ENCODE assay signal across 19 cellular contexts in the genomic region with DNA sequence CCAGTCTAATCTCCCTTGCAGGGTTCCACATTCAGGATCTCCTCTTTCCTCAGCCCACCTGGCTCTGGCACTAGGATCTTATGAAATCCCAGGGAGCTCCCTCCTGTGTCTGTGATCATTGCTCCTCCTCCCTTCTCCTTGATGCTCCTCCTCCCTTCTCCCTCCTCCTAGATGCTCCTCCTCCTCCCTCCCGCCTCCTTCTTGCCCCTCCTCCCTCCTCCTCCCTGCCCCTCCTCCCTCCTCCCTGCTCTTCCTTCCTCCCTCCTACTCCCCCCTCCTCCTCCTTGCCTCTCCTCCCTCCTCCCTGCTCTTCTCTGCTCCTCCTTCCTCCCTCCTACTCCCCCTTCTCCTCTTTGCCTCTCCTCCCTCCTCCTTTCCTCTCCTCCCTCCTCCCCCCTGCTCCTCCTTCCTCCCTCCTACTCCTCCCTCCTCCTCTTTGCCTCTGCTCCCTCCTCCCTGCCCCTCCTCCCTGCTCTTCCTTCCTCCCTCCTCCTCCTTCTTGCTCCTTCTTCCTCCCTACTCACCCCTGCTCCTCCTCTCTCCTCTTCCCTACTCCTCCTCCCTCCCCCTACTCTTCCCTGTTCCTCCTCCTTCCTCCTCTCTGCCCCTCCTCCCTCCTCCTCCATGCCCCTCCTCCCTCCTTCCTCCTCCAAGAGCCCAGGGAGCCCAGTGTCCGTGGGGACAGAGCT. TPM values are rescaled to one million over a fixed set of nuclear protein-coding genes. Genes with fewer than 3 reads are reported as not detected.
DNase-seq lines count a peak whose midpoint lies in the region; ATAC-seq and TF ChIP-seq lines count a peak whose summit lies in the region.
"Had no signal": no experiment of that assay in that cellular context is flagged by ENCODE, and none has a peak within 500 bp of the region (broad histone marks: within the 10 kb centered on the region; RNA-seq: fewer than 3 reads in every experiment).

No MANE protein-coding gene starts in this region.

- peaks cover 13% of the 10 kb centered on the region for H3K4me1 Mint-ChIP-seq in GM23338

- H3K36me3 ChIP-seq in A673 (ENCODE audit: insufficient read depth, low read length, poor library complexity, severe bottlenecking) (no peaks in the 10 kb centered on the region), GM23338 (ENCODE audit: insufficient read depth) (no peaks in the 10 kb centered on the region), RWPE2 (ENCODE audit: low read depth) (no peaks in the 10 kb centered on the region), SJCRH30 (no peaks in the 10 kb centered on the region)

- POLR2A ChIA-PET in A673 (lab: Charles Lee; ENCODE audit: low non-redundant PET): no interaction called here

- peaks cover 8% of the 10 kb centered on the region; the same call in 1 of the 2 replicates for H3F3A ChIP-seq in GM23338 (replicated peaks; ENCODE audit: low read depth)

- no peak overlapping the region for H3K27ac ChIP-seq in A673 (ENCODE audit: low read depth, low read length, poor library complexity, severe bottlenecking)
- no peak overlapping the region for H3K27ac ChIP-seq in GM23338 (ENCODE audit: low read depth)
- H3K27ac ChIP-seq in RWPE2 (ENCODE audit: poor library complexity, severe bottlenecking): no peak overlapping the region
- H3K27ac ChIP-seq in SJCRH30: no peak overlapping the region
- H3K27ac ChIP-seq: epithelial cell of prostate, parathyroid adenoma had no signal

- no peaks in the 10 kb centered on the region for H3K27me3 ChIP-seq in A673 (replicated peaks; ENCODE audit: insufficient read depth, low read depth, low read length, poor library complexity)
- H3K27me3 ChIP-seq in GM23338 (ENCODE audit: insufficient read depth): no peaks in the 10 kb centered on the region
- no peaks in the 10 kb centered on the region for H3K27me3 ChIP-seq in RWPE2 (ENCODE audit: insufficient read depth, poor library complexity, severe bottlenecking)
- H3K27me3 ChIP-seq in SJCRH30: no peaks in the 10 kb centered on the region

- intact Hi-C loops in A673 (cut with micrococcal nuclease; ENCODE audit: unreplicated experiment): no loop called here

- H3K4me2 ChIP-seq in GM23338: no peak overlapping the region

- H3K4me3 ChIP-seq in A673 (ENCODE audit: low read depth, low read length, poor library complexity, severe bottlenecking) (no peak overlapping the region), GM23338 (no peak overlapping the region), RWPE2 (ENCODE audit: severe bottlenecking) (no peak overlapping the region), SJCRH30 (no peak overlapping the region)

- H3K36me3 Mint-ChIP-seq in GM23338 (ENCODE audit: low read depth): no peaks in the 10 kb centered on the region

- H3K27ac Mint-ChIP-seq in GM23338: no peak overlapping the region
- H3K27ac Mint-ChIP-seq: activated naive CD4-positive, alpha-beta T cell treated with anti-CD3 and anti-CD28 coated beads for 36 hours had no signal

- TF ChIP-seq CTCF in A673 (conservative IDR thresholded peaks at IDR 0.05; ENCODE audit: low read depth, low read length) (no peak), GM23338 (conservative IDR thresholded peaks at IDR 0.05; ENCODE audit: low read depth in 2 of 2) (no peak), RWPE2 (IDR thresholded peaks at IDR 0.05; ENCODE audit: poor library complexity, severe bottlenecking) (no peak)

- H3K27me3 Mint-ChIP-seq in GM23338 (ENCODE audit: insufficient read depth, low read depth, poor library complexity): peaks cover 12% of the 10 kb centered on the region

- H3K4me1 ChIP-seq in A673 (ENCODE audit: insufficient read depth, low read length, poor library complexity, severe bottlenecking) (peaks cover 5% of the 10 kb centered on the region), GM23338 (ENCODE audit: insufficient read depth) (peaks cover 18% of the 10 kb centered on the region), RWPE2 (ENCODE audit: insufficient read depth, poor library complexity, severe bottlenecking) (no peaks in the 10 kb centered on the region), SJCRH30 (no peaks in the 10 kb centered on the region)

- H3K4me3 Mint-ChIP-seq in GM23338: no peak overlapping the region
- H3K4me3 Mint-ChIP-seq: activated naive CD4-positive, alpha-beta T cell treated with anti-CD3 and anti-CD28 coated beads for 36 hours had no signal

- H4K20me1 ChIP-seq in GM23338 (replicated peaks; ENCODE audit: insufficient read depth): no peaks in the 10 kb centered on the region

- H2AFZ ChIP-seq in GM23338: no peak overlapping the region
- H2AFZ ChIP-seq: parathyroid adenoma had no signal

- no peaks in the 10 kb centered on the region for H3K79me2 ChIP-seq in GM23338 (replicated peaks; ENCODE audit: insufficient read depth)
- H3K79me2 ChIP-seq: parathyroid adenoma had no signal

- DNase-seq in A673 (ENCODE audit: low spot score) (peak; percentile 57), GM23338 (ENCODE audit: low spot score) (peak; percentile 40), RWPE2 (ENCODE audit: low spot score) (no peak), fibroblast of gingiva (ENCODE audit: low read depth) (peak; percentile 44), ecto neural progenitor cell (ENCODE audit: low spot score) (no peak), SJCRH30 (no peak)
- DNase-seq: activated CD4-positive, alpha-beta T cell treated with anti-CD3 and anti-CD28 coated beads for 4 hours; activated CD8-positive, alpha-beta memory T cell treated with anti-CD3 and anti-CD28 coated beads, Interleukin-2, amount 50 U/mL, for 48 hours; activated naive CD4-positive, alpha-beta T cell treated with anti-CD3 and anti-CD28 coated beads for 36 hours; H7; left ventricle myocardium superior; NCI-H446; NK-92 treated with Interleukin-12 subunit alpha and Interleukin-12 subunit beta, amount 100 ng/mL, for 24 hours; stimulated activated CD4-positive, alpha-beta T cell treated with anti-CD3 and anti-CD28 coated beads, Interleukin-4, amount 100 ng/mL, for 1 hour had no signal

- ATAC-seq in GM23338 (no peak), RWPE2 (ENCODE audit: low read depth) (peak; percentile 30; the same call in 1 of the 3 replicates), HG03139 (IDR thresholded peaks at IDR 0.05; ENCODE audit: unreplicated experiment) (no peak), HG02798 (IDR thresholded peaks at IDR 0.05; ENCODE audit: poor library complexity, unreplicated experiment) (no peak)
- ATAC-seq: left ventricle myocardium superior, Right ventricle myocardium inferior had no signal

- BruUV-seq in A673 (replicated peaks; lab: Mats Ljungman, UMichigan): no TSS peak

- H3K9me3 Mint-ChIP-seq in GM23338: no peaks in the 10 kb centered on the region
- H3K9me3 Mint-ChIP-seq: activated naive CD4-positive, alpha-beta T cell treated with anti-CD3 and anti-CD28 coated beads for 36 hours had no signal

- H3K9me3 ChIP-seq in A673 (ENCODE audit: low read depth, low read length, poor library complexity, severe bottlenecking) (no peaks in the 10 kb centered on the region), RWPE2 (ENCODE audit: severe bottlenecking) (no peaks in the 10 kb centered on the region), SJCRH30 (replicated peaks) (no peaks in the 10 kb centered on the region)

- H3K9me2 ChIP-seq in GM23338 (ENCODE audit: insufficient read depth): no peaks in the 10 kb centered on the region

- CTCF ChIA-PET in A673 (lab: Charles Lee): interaction anchor here (0.6 to 0.7 kb wide), 2 partner anchors 15 to 125 kb away, joined by 3 to 6 read pairs; no protein-coding TSS in a partner anchor

TF ChIP-seq in GM23338, 12 proteins besides CTCF, POLR2A, EP300 and RAD21 (continues in another document):
- TF ChIP-seq EZH2 (IDR thresholded peaks at IDR 0.05; ENCODE audit: low read depth, unreplicated experiment): no peak
- no peak for TF ChIP-seq ZNF331 (CRISPR knock-in tag; IDR thresholded peaks at IDR 0.05; ENCODE audit: low read depth)
- no peak for TF ChIP-seq ZNF114 (CRISPR knock-in tag; IDR thresholded peaks at IDR 0.05)
- no peak for TF ChIP-seq STAT1 (IDR thresholded peaks at IDR 0.05; ENCODE audit: unreplicated experiment)
- TF ChIP-seq, protein P1, sequence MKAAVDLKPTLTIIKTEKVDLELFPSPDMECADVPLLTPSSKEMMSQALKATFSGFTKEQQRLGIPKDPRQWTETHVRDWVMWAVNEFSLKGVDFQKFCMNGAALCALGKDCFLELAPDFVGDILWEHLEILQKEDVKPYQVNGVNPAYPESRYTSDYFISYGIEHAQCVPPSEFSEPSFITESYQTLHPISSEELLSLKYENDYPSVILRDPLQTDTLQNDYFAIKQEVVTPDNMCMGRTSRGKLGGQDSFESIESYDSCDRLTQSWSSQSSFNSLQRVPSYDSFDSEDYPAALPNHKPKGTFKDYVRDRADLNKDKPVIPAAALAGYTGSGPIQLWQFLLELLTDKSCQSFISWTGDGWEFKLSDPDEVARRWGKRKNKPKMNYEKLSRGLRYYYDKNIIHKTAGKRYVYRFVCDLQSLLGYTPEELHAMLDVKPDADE (IDR thresholded peaks at IDR 0.05): no peak

RNA-seq across cellular contexts. Expression of a gene that starts 14.9 kb away (rescaled TPM):
- total RNA-seq in A673 (2021): 25.1 and 25.9 TPM in 2 replicates
- 28.5 and 35.0 TPM in 2 replicates for total RNA-seq in GM23338 (2014; rRNA removed; shearing (Covaris generic))
- 9.5 and 11.1 TPM in 2 replicates for polyA plus RNA-seq in GM23338 (2016; fragmentation: Nextera tagmentation; extraction: Ambion mirVana)
- total RNA-seq in SJCRH30 (2014; rRNA removed; shearing (Covaris generic)): 8.2 and 8.6 TPM in 2 replicates

RNA-seq across cellular contexts. Expression of a gene that starts 42.3 kb away (rescaled TPM):
- 185 and 198 TPM in 2 replicates for total RNA-seq in A673 (2021)
- 140 and 151 TPM in 2 replicates for total RNA-seq in GM23338 (2014; rRNA removed; shearing (Covaris generic))
- polyA plus RNA-seq in GM23338 (2016; fragmentation: Nextera tagmentation; extraction: Ambion mirVana): 99.7 and 108 TPM in 2 replicates
- 118 and 122 TPM in 2 replicates for total RNA-seq in SJCRH30 (2014; rRNA removed; shearing (Covaris generic))

Comparison
In these comparisons a context has a peak if more than half of its experiments do, and no peak if none do; other contexts are left out.
1. DNase-seq: peak in A673 (single experiment), GM23338 (single experiment) and fibroblast of gingiva (single experiment); none in RWPE2 (single experiment), ecto neural progenitor cell (single experiment) and SJCRH30 (0 of 2).